ENCODE assay signal across 8 cellular contexts in the genomic region with DNA sequence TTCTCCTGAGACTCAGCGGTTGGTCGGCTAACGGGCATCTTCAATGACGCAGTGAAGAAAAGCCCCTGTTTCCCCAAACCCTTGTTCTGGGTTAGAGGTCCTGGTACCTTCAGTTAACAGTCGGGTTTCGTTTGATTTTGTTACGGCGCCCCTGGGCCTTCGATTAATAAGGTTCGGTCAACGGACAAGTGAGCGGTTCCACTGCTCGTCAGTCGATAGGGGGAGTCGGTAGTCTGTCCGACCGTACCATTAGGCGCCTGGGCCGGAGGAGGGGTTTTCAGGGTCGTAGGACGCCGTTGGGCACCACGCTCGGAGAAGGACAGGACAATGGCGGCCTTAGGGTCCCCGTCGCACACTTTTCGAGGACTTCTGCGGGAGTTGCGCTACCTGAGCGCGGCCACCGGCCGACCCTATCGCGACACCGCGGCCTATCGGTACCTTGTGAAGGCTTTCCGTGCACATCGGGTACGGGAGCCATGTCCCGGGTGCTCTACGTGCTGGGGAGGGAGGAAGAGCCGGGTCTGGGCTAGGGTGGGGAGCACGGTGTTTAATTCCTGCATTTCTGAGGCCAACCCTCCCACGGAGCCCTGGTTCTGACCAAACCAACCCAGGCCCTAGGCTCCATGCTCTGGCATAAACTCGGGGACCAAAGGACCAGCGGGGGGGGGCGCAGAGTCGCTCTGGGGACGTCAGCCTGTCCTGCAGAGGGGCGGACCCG. TPM values are rescaled to one million over a fixed set of nuclear protein-coding genes. Genes with fewer than 3 reads are reported as not detected.
DNase-seq lines count a peak whose midpoint lies in the region; ATAC-seq and TF ChIP-seq lines count a peak whose summit lies in the region.

A gene with protein sequence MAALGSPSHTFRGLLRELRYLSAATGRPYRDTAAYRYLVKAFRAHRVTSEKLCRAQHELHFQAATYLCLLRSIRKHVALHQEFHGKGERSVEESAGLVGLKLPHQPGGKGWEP (plus strand): TSS at position 280 of the 718 bp plus-strand sequence. CDS start 48 bp downstream, at position 328.

- POLR2A ChIA-PET in T-cell (lab: Charles Lee): no interaction called here

- peaks cover 11% of the 10 kb centered on the region for H3K36me3 Mint-ChIP-seq in T-cell

- H3K4me3 Mint-ChIP-seq in T-cell: peak within 1 kb of the TSS; percentile 96 to 99 (median 96)

- H3K9me3 Mint-ChIP-seq in T-cell: peaks cover 0 to 3% (median 0%) of the 10 kb centered on the region in 3 donors

- peaks cover 4% of the 10 kb centered on the region for H3K9me3 ChIP-seq in psoas muscle

- CTCF ChIA-PET in T-cell (lab: Charles Lee): interaction anchor here in 1 of 2 donors (0.6 kb wide), 1 partner anchor 1666 kb away, joined by 5 read pairs; no protein-coding TSS in a partner anchor

- DNase-seq in GM13976 (ENCODE audit: low spot score) (peak; percentile 86), NCI-H1436 (lab: John Stamatoyannopoulos, UW) (peak; percentile 88), T-cell (peak; percentile 65 to 92 (median 84)), amniotic stem cell (lab: John Stamatoyannopoulos, UW) (peak; percentile 78), left ventricle myocardium superior (peak; percentile 93), psoas muscle (peak; percentile 93 to 98)

- H3K4me3 ChIP-seq in psoas muscle: peak within 1 kb of the TSS; percentile 89
- peak within 1 kb of the TSS; percentile 59 for H3K4me3 ChIP-seq in urinary bladder (ENCODE audit: low read depth, low read length)

- no peaks in the 10 kb centered on the region for H3K27me3 ChIP-seq in psoas muscle (ENCODE audit: insufficient read depth in 3 of 3, low read length in 2 of 3)

- peaks cover 0 to 11% of the 10 kb centered on the region in 2 donors for H3K36me3 ChIP-seq in psoas muscle (ENCODE audit: insufficient read depth in 1 of 2, low read depth in 1 of 2)
- H3K36me3 ChIP-seq in urinary bladder (ENCODE audit: insufficient read depth): no peaks in the 10 kb centered on the region

- WGBS in psoas muscle, 3 donors: 0 to 1% (median 0%) methylated on average over 53 to 54 of the region's 54 CpGs
- under 1% methylated on average over 54 of the region's 54 CpGs for WGBS in urinary bladder

- H3K27me3 Mint-ChIP-seq in T-cell: peaks cover 4 to 7% of the 10 kb centered on the region in 2 donors

- peak within 1 kb of the TSS; percentile 98 for H3K27ac ChIP-seq in psoas muscle
- H3K27ac ChIP-seq in urinary bladder (ENCODE audit: low read depth): peak within 1 kb of the TSS; percentile 99

- H3K4me1 ChIP-seq in psoas muscle (peaks cover 11% of the 10 kb centered on the region), urinary bladder (ENCODE audit: insufficient read depth) (no peaks in the 10 kb centered on the region)

- in situ Hi-C loops in GM13976 (cut with MboI; ENCODE audit: low sequenced_read_pairs, unreplicated experiment): no loop called here

- TF ChIP-seq CTCF in GM13976 (IDR thresholded peaks at IDR 0.05; ENCODE audit: borderline replicate concordance, control extremely low read depth, extremely low read depth, insufficient read depth, missing control alignments) (peak; percentile 27), psoas muscle (IDR thresholded peaks at IDR 0.05) (peak; percentile 47)

- ATAC-seq in HG02840 (IDR thresholded peaks at IDR 0.05; ENCODE audit: low FRiP score, unreplicated experiment) (peak; percentile 46), T-cell (replicated peaks in 1 of 4) (peak; percentile 56 to 67 (median 59)), left ventricle myocardium superior (peak; percentile 84), psoas muscle (peak; percentile 82 to 85 (median 84))

- H3K4me1 Mint-ChIP-seq in T-cell: peaks cover 36 to 44% (median 40%) of the 10 kb centered on the region in 3 donors

- intact Hi-C loops in left ventricle myocardium superior (cut with micrococcal nuclease) (no loop called here), psoas muscle (cut with DNase I) (loop anchor here (2.0 to 10.0 kb wide), 3 partner anchors 18 to 1396 kb away; partner anchors contain the start of genes LUC7L2 (in 1 of the 2) and UBN2 (in 1 of the 2))

- peak within 1 kb of the TSS; percentile 97 for H3K27ac Mint-ChIP-seq in T-cell

RNA-seq across cellular contexts. Expression of the gene that starts here (rescaled TPM):
- total RNA-seq in T-cell (1 to 10 TPM; 3.1 to 9.8 (median 8.5) TPM), left ventricle myocardium superior (37.6 TPM), psoas muscle (10 to 100 TPM; 21.3 to 44.0 (median 34.0) TPM), urinary bladder (15.1 TPM)
- polyA plus RNA-seq in psoas muscle (10 to 100 TPM; 27.5 to 50.4 (median 32.1) TPM), urinary bladder (34.0 TPM)

Comparison
In these comparisons a context has a peak if more than half of its experiments do, and no peak if none do; other contexts are left out.
1. Peak in every context shown above with its lines: DNase-seq, ATAC-seq, H3K4me3 ChIP-seq and H3K27ac ChIP-seq.